In genomic region chr3:115588201-115588600, GRCh38 we compare ENCODE assay signal across 1 cellular context.
TF ChIP-seq lines count a peak whose summit lies in the region.

No MANE protein-coding gene starts in this region.

TF ChIP-seq in GM23338, 12 proteins besides CTCF, POLR2A, EP300 and RAD21 (continued from another document):
- TF ChIP-seq ZNF462 (CRISPR knock-in tag; IDR thresholded peaks at IDR 0.05) (no peak), ZNF114 (CRISPR knock-in tag; IDR thresholded peaks at IDR 0.05) (no peak), ZNF331 (CRISPR knock-in tag; IDR thresholded peaks at IDR 0.05; ENCODE audit: low read depth) (no peak), EZH2phosphoT487 (IDR thresholded peaks at IDR 0.05; ENCODE audit: unreplicated experiment) (no peak)
- TF ChIP-seq, protein P1, sequence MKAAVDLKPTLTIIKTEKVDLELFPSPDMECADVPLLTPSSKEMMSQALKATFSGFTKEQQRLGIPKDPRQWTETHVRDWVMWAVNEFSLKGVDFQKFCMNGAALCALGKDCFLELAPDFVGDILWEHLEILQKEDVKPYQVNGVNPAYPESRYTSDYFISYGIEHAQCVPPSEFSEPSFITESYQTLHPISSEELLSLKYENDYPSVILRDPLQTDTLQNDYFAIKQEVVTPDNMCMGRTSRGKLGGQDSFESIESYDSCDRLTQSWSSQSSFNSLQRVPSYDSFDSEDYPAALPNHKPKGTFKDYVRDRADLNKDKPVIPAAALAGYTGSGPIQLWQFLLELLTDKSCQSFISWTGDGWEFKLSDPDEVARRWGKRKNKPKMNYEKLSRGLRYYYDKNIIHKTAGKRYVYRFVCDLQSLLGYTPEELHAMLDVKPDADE (IDR thresholded peaks at IDR 0.05) = no peak
- TF ChIP-seq, protein P2, sequence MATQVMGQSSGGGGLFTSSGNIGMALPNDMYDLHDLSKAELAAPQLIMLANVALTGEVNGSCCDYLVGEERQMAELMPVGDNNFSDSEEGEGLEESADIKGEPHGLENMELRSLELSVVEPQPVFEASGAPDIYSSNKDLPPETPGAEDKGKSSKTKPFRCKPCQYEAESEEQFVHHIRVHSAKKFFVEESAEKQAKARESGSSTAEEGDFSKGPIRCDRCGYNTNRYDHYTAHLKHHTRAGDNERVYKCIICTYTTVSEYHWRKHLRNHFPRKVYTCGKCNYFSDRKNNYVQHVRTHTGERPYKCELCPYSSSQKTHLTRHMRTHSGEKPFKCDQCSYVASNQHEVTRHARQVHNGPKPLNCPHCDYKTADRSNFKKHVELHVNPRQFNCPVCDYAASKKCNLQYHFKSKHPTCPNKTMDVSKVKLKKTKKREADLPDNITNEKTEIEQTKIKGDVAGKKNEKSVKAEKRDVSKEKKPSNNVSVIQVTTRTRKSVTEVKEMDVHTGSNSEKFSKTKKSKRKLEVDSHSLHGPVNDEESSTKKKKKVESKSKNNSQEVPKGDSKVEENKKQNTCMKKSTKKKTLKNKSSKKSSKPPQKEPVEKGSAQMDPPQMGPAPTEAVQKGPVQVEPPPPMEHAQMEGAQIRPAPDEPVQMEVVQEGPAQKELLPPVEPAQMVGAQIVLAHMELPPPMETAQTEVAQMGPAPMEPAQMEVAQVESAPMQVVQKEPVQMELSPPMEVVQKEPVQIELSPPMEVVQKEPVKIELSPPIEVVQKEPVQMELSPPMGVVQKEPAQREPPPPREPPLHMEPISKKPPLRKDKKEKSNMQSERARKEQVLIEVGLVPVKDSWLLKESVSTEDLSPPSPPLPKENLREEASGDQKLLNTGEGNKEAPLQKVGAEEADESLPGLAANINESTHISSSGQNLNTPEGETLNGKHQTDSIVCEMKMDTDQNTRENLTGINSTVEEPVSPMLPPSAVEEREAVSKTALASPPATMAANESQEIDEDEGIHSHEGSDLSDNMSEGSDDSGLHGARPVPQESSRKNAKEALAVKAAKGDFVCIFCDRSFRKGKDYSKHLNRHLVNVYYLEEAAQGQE (IDR thresholded peaks at IDR 0.05; ENCODE audit: unreplicated experiment) = no peak
TF ChIP-seq in GM23338: peak in this region for 0.
